In genomic region chr1:84259989-84260388, GRCh38 we compare ENCODE assay signal across 23 cellular contexts.
"Had no signal": no experiment of that assay in that cellular context is flagged by ENCODE, and none has a peak within 500 bp of the region (broad histone marks: within the 10 kb centered on the region; RNA-seq: fewer than 3 reads in every experiment).

No MANE protein-coding gene starts in this region.

- H3K4me1 ChIP-seq: parathyroid adenoma, tibial nerve had no signal

- H2AFZ ChIP-seq: parathyroid adenoma had no signal

- H3K79me2 ChIP-seq: parathyroid adenoma had no signal

- ATAC-seq: activated CD4-positive, alpha-beta T cell treated with anti-CD3 and anti-CD28 coated beads for 36 hours; activated CD8-positive, alpha-beta memory T cell treated with anti-CD3 and anti-CD28 coated beads, Interleukin-2, amount 10 ng/mL, durations not matched to agents 7 days and 5 days; activated CD8-positive, alpha-beta T cell treated with anti-CD3 and anti-CD28 coated beads, Interleukin-2, amount 10 ng/mL, durations not matched to agents 7 days and 5 days; activated naive CD8-positive, alpha-beta T cell treated with anti-CD3 and anti-CD28 coated beads, Interleukin-2, amount 50 U/mL, for 24 hours; esophagus mucosa; heart left ventricle; stimulated activated naive B cell treated with anti-CD40 and anti-IgM and Interleukin-4, amounts not matched to agents 10 μg/mL and 1 μg/mL and 100 μg/mL, for 72 hours had no signal

- DNase-seq: activated B cell treated with CpG ODN at 0.5 μM for 24 hours; activated CD4-positive, alpha-beta T cell treated with anti-CD3 and anti-CD28 coated beads for 36 hours; activated CD8-positive, alpha-beta memory T cell treated with anti-CD3 and anti-CD28 coated beads, Interleukin-2, amount 10 ng/mL, durations not matched to agents 7 days and 5 days; activated CD8-positive, alpha-beta T cell treated with anti-CD3 and anti-CD28 coated beads, Interleukin-2, amount 10 ng/mL, durations not matched to agents 7 days and 5 days; activated naive CD8-positive, alpha-beta T cell treated with anti-CD3 and anti-CD28 coated beads, Interleukin-2, amount 50 U/mL, for 24 hours; activated T-cell treated with anti-CD3 and anti-CD28 coated beads, Interleukin-2, amount 50 U/mL, for 48 hours; amygdala; central memory CD4-positive, alpha-beta T cell; foreskin fibroblast; heart left ventricle; naive B cell; occipital lobe; stimulated activated CD4-positive, alpha-beta T cell treated with anti-CD3 and anti-CD28 coated beads, Interleukin-15, amount 100 ng/mL, for 24 hours; stimulated activated CD4-positive, alpha-beta T cell treated with anti-CD3 and anti-CD28 coated beads, Interleukin-2, amount 100 ng/mL, for 24 hours; stimulated activated naive B cell treated with anti-CD40 and anti-IgM and Interleukin-4, amounts not matched to agents 10 μg/mL and 1 μg/mL and 100 μg/mL, for 72 hours; stomach; T1000 had no signal

- H3K27ac ChIP-seq: heart left ventricle, parathyroid adenoma, right atrium auricular region, stomach, tibial nerve had no signal

- H3K4me2 ChIP-seq: smooth muscle cell had no signal

- FAIRE-seq: endothelial cell of umbilical vein had no signal

- H3K36me3 ChIP-seq: heart left ventricle, right atrium auricular region, stomach, tibial nerve had no signal

- H3K4me3 ChIP-seq: heart left ventricle, right atrium auricular region, smooth muscle cell, stomach, tibial nerve had no signal

- H3K27me3 ChIP-seq: heart left ventricle, right atrium auricular region, stomach, tibial nerve had no signal

- H3K9ac ChIP-seq: parathyroid adenoma had no signal

- H3K9me3 ChIP-seq: heart left ventricle, right atrium auricular region, stomach, tibial nerve had no signal
